Comparison of ENCODE assay signal across 8 cellular contexts in the genomic region with DNA sequence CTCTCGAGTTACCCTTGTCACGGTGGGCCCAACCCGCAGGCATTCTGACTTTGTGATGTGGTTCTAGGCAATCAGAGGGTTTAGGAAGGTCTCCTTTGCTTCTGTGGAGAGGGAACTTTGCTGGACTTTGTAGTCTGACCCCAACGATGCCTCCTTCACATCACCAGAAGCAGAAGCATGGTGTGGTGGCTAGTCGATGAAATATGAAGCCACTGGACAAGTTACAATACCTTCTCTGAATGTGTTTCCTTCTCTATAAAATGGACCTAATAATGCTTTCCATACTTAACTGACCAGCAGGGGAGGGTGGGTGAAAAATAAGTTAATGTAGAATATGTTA. TPM values are rescaled to one million over a fixed set of nuclear protein-coding genes. Genes with fewer than 3 reads are reported as not detected.
DNase-seq lines count a peak whose midpoint lies in the region; ATAC-seq, FAIRE-seq and TF ChIP-seq lines count a peak whose summit lies in the region.

No MANE protein-coding gene starts in this region.

- TF ChIP-seq EP300 in GM12878 (IDR thresholded peaks at IDR 0.05; ENCODE audit: borderline replicate concordance in 1 of 2, control insufficient read depth in 1 of 2, low read depth in 2 of 2, low read length in 2 of 2) (no peak), HepG2 (IDR thresholded peaks at IDR 0.05; ENCODE audit: low read depth in 2 of 2, low read length in 2 of 2) (no peak), HepG2 (CRISPR knock-in tag; IDR thresholded peaks at IDR 0.05; ENCODE audit: borderline replicate concordance) (no peak)

- ATAC-seq in GM12878 (peak; percentile 10; the same call in 2 of the 3 replicates), HepG2 (peak; percentile 29), thoracic aorta (ENCODE audit: insufficient number of reproducible peaks, low FRiP score, low read depth) (peak; percentile 27), GM18907 (IDR thresholded peaks at IDR 0.05; ENCODE audit: unreplicated experiment) (no peak)

- CTCF ChIA-PET in GM12878 (lab: Yijun Ruan, JAX), result interaction anchor here (1.0 to 1.7 kb wide), 3 partner anchors 8 to 304 kb away, joined by 3 to 4 read pairs (median 4); no protein-coding TSS in a partner anchor
- CTCF ChIA-PET in HepG2 (lab: Yijun Ruan, JAX; ENCODE audit: low intra/inter-chr PET ratio, low total read pairs), result interaction anchor here (1.7 kb wide), 1 partner anchor 308 kb away, joined by 10 read pairs; no protein-coding TSS in a partner anchor

- H3K9ac ChIP-seq in GM12878 (ENCODE audit: control insufficient read depth, insufficient read depth, low read length), result no peak overlapping the region
- H3K9ac ChIP-seq in HepG2 (ENCODE audit: insufficient read depth, low read depth, low read length), result peak overlapping the region; percentile 67

- H3K27ac ChIP-seq in GM12878 (ENCODE audit: control insufficient read depth, insufficient read depth), result no peak overlapping the region
- H3K27ac ChIP-seq in HepG2 (ENCODE audit: extremely low read length, insufficient read depth, low read length), result peak overlapping the region; percentile 30
- peak overlapping the region in 1 of 2 donors; percentile 34 for H3K27ac ChIP-seq in thoracic aorta

- POLR2A ChIA-PET in GM12878 (lab: Charles Lee) (no interaction called here), HepG2 (lab: Yijun Ruan, JAX) (no interaction called here)

- TF ChIP-seq POLR2A in GM12878 (IDR thresholded peaks at IDR 0.05; ENCODE audit: low read depth, low read length) (no peak), HepG2 (IDR thresholded peaks at IDR 0.05; ENCODE audit: insufficient read depth in 1 of 2, low read depth in 2 of 2, low read length in 2 of 2) (no peak)

- peak overlapping the region; percentile 94 for H3K27ac Mint-ChIP-seq in T-helper 1 cell treated with Interleukin-12 subunit alpha and Interleukin-12 subunit beta and Interleukin-4 antibody, amounts not matched to agents 30 μg/mL and 1 μg/mL, for 36 hours

- H3K4me1 ChIP-seq in GM12878 (ENCODE audit: control insufficient read depth, insufficient read depth, low read length), result no peaks in the 10 kb centered on the region
- H3K4me1 ChIP-seq in HepG2 (ENCODE audit: insufficient read depth, low read length), result peaks cover 13% of the 10 kb centered on the region
- H3K4me1 ChIP-seq in thoracic aorta (ENCODE audit: control insufficient read depth in 1 of 2, low read depth in 2 of 2), result peaks cover 3 to 12% of the 10 kb centered on the region in 2 donors

- no peak for TF ChIP-seq RAD21 in GM12878 (IDR thresholded peaks at IDR 0.05; ENCODE audit: insufficient read depth, low read depth, low read length)
- TF ChIP-seq RAD21 in HepG2 (CRISPR knock-in tag; IDR thresholded peaks at IDR 0.05), result no peak

- H3K4me1 Mint-ChIP-seq in T-helper 1 cell treated with Interleukin-12 subunit alpha and Interleukin-12 subunit beta and Interleukin-4 antibody, amounts not matched to agents 30 μg/mL and 1 μg/mL, for 36 hours (ENCODE audit: low read depth), result peaks cover 35% of the 10 kb centered on the region

- SMC1A ChIA-PET in GM12878 (lab: Charles Lee; ENCODE audit: uncharacterized antibody, unreplicated experiment), result interaction anchor here (0.6 kb wide), 1 partner anchor 386 kb away, joined by 3 read pairs; no protein-coding TSS in a partner anchor

- no peak overlapping the region for H3K4me2 ChIP-seq in GM12878 (ENCODE audit: control insufficient read depth, insufficient read depth)
- H3K4me2 ChIP-seq in HepG2 (ENCODE audit: low read depth, low read length), result peak overlapping the region; percentile 89

- H2AFZ ChIP-seq in GM12878 (ENCODE audit: control insufficient read depth, low read depth, low read length) (no peak overlapping the region), HepG2 (ENCODE audit: low read length) (peak overlapping the region; percentile 91)

- H3K4me3 Mint-ChIP-seq in T-helper 1 cell treated with Interleukin-12 subunit alpha and Interleukin-12 subunit beta and Interleukin-4 antibody, amounts not matched to agents 30 μg/mL and 1 μg/mL, for 36 hours, result peak overlapping the region; percentile 92

- no peaks in the 10 kb centered on the region; the same call in 2 of the 3 replicates for H3K9me3 ChIP-seq in GM12878 (replicated peaks; ENCODE audit: control insufficient read depth, insufficient read depth, low read length)
- H3K9me3 ChIP-seq in HepG2 (ENCODE audit: low read length), result no peaks in the 10 kb centered on the region
- H3K9me3 ChIP-seq in thoracic aorta, result no peaks in the 10 kb centered on the region

- in situ Hi-C loops in GM12878 (cut with MboI) (no loop called here), HepG2 (cut with HindIII; ENCODE audit: extremely low pct_ligation_motif_present, low pct_unique_long_range_greater_than_20kb) (loop anchor here (25.0 kb wide), 1 partner anchor 381 kb away; a partner anchor contains a TSS)

- WGBS in GM12878 (ENCODE audit: insufficient coverage, insufficient replicate concordance, low lambda C conversion rate, missing lambda C conversion rate), result 15% methylated on average over 5 of the region's 5 CpGs
- WGBS in HepG2 (ENCODE audit: low lambda C conversion rate), result 0% methylated on average over 5 of the region's 5 CpGs

- intact Hi-C loops in GM12878 (cut with micrococcal nuclease; ENCODE audit: unreplicated experiment), result no loop called here
- intact Hi-C loops in HepG2 (cut with micrococcal nuclease; ENCODE audit: unreplicated experiment), result no loop called here

- H3K27me3 Mint-ChIP-seq in T-helper 1 cell treated with Interleukin-12 subunit alpha and Interleukin-12 subunit beta and Interleukin-4 antibody, amounts not matched to agents 30 μg/mL and 1 μg/mL, for 36 hours (ENCODE audit: low read depth), result no peaks in the 10 kb centered on the region

- H4K20me1 ChIP-seq in GM12878 (ENCODE audit: control insufficient read depth, insufficient read depth) (no peaks in the 10 kb centered on the region), HepG2 (ENCODE audit: insufficient read depth, low read length) (no peaks in the 10 kb centered on the region)

- H3K79me2 ChIP-seq in GM12878 (ENCODE audit: control insufficient read depth, insufficient read depth, low read length) (no peaks in the 10 kb centered on the region), HepG2 (ENCODE audit: insufficient read depth, low read length) (no peaks in the 10 kb centered on the region)

- BruUV-seq in GM12878 (replicated peaks; lab: Mats Ljungman, UMichigan) (no TSS peak), HepG2 (replicated peaks; lab: Mats Ljungman, UMichigan) (no TSS peak)

- RAD21 ChIA-PET in GM12878 (lab: Charles Lee; ENCODE audit: unreplicated experiment), result interaction anchor here (1.2 kb wide), 1 partner anchor 308 kb away, joined by 3 read pairs; no protein-coding TSS in a partner anchor

- FAIRE-seq in GM12878 (lab: Jason Lieb, UNC), result no peak
- no peak for FAIRE-seq in HepG2 (lab: Jason Lieb, UNC)

- H3K9me3 Mint-ChIP-seq in T-helper 1 cell treated with Interleukin-12 subunit alpha and Interleukin-12 subunit beta and Interleukin-4 antibody, amounts not matched to agents 30 μg/mL and 1 μg/mL, for 36 hours, result peaks cover 31% of the 10 kb centered on the region

- H3K36me3 ChIP-seq in GM12878 (ENCODE audit: control insufficient read depth in 2 of 2, insufficient read depth in 2 of 2, low read length in 1 of 2), result no peaks in the 10 kb centered on the region
- no peaks in the 10 kb centered on the region for H3K36me3 ChIP-seq in HepG2 (replicated peaks in 1 of 2; ENCODE audit: control insufficient read depth in 1 of 2, insufficient read depth in 2 of 2, low read length in 2 of 2)
- no peaks in the 10 kb centered on the region for H3K36me3 ChIP-seq in thoracic aorta

- H3K27me3 ChIP-seq in GM12878 (replicated peaks in 1 of 2; ENCODE audit: control insufficient read depth in 2 of 2, insufficient read depth in 2 of 2, low read length in 1 of 2) (no peaks in the 10 kb centered on the region), HepG2 (ENCODE audit: control insufficient read depth in 1 of 2, insufficient read depth in 2 of 2, low read length in 2 of 2) (no peaks in the 10 kb centered on the region), thoracic aorta (replicated peaks; ENCODE audit: insufficient read depth) (no peaks in the 10 kb centered on the region)

- no peak for TF ChIP-seq CTCF in GM12878 (IDR thresholded peaks at IDR 0.05 in 2 of 3, conservative IDR thresholded peaks at IDR 0.05 in 1 of 3; ENCODE audit: control insufficient read depth in 2 of 3, extremely low read depth in 1 of 3, insufficient read depth in 1 of 3, low read depth in 3 of 3, low read length in 3 of 3)
- TF ChIP-seq CTCF in HepG2 (CRISPR knock-in tag; IDR thresholded peaks at IDR 0.05), result no peak
- no peak for TF ChIP-seq CTCF in thoracic aorta (IDR thresholded peaks at IDR 0.05)

- peaks cover 7% of the 10 kb centered on the region for H3K36me3 Mint-ChIP-seq in T-helper 1 cell treated with Interleukin-12 subunit alpha and Interleukin-12 subunit beta and Interleukin-4 antibody, amounts not matched to agents 30 μg/mL and 1 μg/mL, for 36 hours (ENCODE audit: low read depth)

- DNase-seq in T-helper 1 cell, result no peak
- DNase-seq in GM12878 (ENCODE audit: low read depth, low spot score), result no peak
- DNase-seq in HepG2 (ENCODE audit: low spot score), result no peak
- no peak for DNase-seq in thoracic aorta (ENCODE audit: low spot score)
- no peak for DNase-seq in middle frontal gyrus (ENCODE audit: extremely low spot score, low spot score)
- DNase-seq in NCI-H1048 (lab: John Stamatoyannopoulos, UW), result no peak

- H3K4me3 ChIP-seq in GM12878, result no peak overlapping the region
- H3K4me3 ChIP-seq in HepG2 (replicated peaks in 1 of 3; ENCODE audit: insufficient read depth in 1 of 3, low read depth in 2 of 3, low read length in 3 of 3), result peak overlapping the region; percentile 85 to 96 (median 92)
- peak overlapping the region; percentile 78 for H3K4me3 ChIP-seq in thoracic aorta

RNA-seq across cellular contexts. Expression of a gene that starts 0.6 kb away (rescaled TPM):
- 7.4 and 11.3 TPM in 2 replicates for total RNA-seq in GM12878 (2013; cell fraction: nucleolus; rRNA removed)
- total RNA-seq in GM12878 (2014; rRNA removed), result 0.11 TPM in 1 of 2 replicates, not detected in the other
- 0.05 and 0.27 TPM in 2 replicates for total RNA-seq in GM12878 (2014; rRNA removed; fragmentation: Illumina TruSeq; extraction: Trizol)
- 0.24 TPM in 1 of 2 replicates, not detected in the other for total RNA-seq in GM12878 (2021)
- polyA plus RNA-seq in GM12878 (2011; ENCODE audit: low read depth), result not detected
- 2.0 and 3.9 TPM in 2 replicates for polyA plus RNA-seq in GM12878 (2011; rRNA removed)
- polyA plus RNA-seq in GM12878 (2011; cell fraction: cytosol; rRNA removed), result 0.48 TPM in 2 replicates
- polyA plus RNA-seq in GM12878 (2011; cell fraction: nucleus; rRNA removed), result 3.3 and 5.0 TPM in 2 replicates
- polyA plus RNA-seq in GM12878 (2012), result 0.07 TPM in 1 of 2 replicates, not detected in the other
- 0.07 and 0.38 TPM in 2 replicates for polyA plus RNA-seq in GM12878 (2014; fragmentation: Illumina TruSeq; extraction: Trizol)
- under 1 TPM; 0.03 to 0.05 TPM for polyA plus RNA-seq in GM12878 (2014; fragmentation: Nextera tagmentation; extraction: Ambion mirVana)
- 0.14 TPM in 1 of 2 replicates, not detected in the other for polyA plus RNA-seq in GM12878 (2014; rRNA removed)
- under 1 TPM in 1 of 2 experiments, not detected in 1; 0.04 TPM for polyA plus RNA-seq in GM12878 (2016; fragmentation: Nextera tagmentation; extraction: Ambion mirVana)
- polyA minus RNA-seq in GM12878 (2011; rRNA and poly(A)+ RNA removed), result 0.77 and 1.2 TPM in 2 replicates
- polyA minus RNA-seq in GM12878 (2011; cell fraction: cytosol; rRNA and poly(A)+ RNA removed), result not detected in 2 replicates
- 3.4 TPM in 2 replicates for polyA minus RNA-seq in GM12878 (2011; cell fraction: nucleus; rRNA and poly(A)+ RNA removed)
- 2.3 and 2.4 TPM in 2 replicates for total RNA-seq in HepG2 (2016; rRNA removed; fragmentation: Illumina TruSeq; extraction: Trizol)
- total RNA-seq in HepG2 (2016; cell fraction: cytosol; rRNA removed; fragmentation: Illumina TruSeq; extraction: Trizol; ENCODE audit: low read depth), result 0.26 and 0.61 TPM in 2 replicates
- total RNA-seq in HepG2 (2016; cell fraction: insoluble cytoplasmic fraction; rRNA removed; fragmentation: Illumina TruSeq; extraction: Trizol), result 2.0 and 2.3 TPM in 2 replicates
- total RNA-seq in HepG2 (2016; cell fraction: membrane; rRNA removed; fragmentation: Illumina TruSeq; extraction: Trizol), result 0.68 and 1.0 TPM in 2 replicates
- total RNA-seq in HepG2 (2016; cell fraction: nucleus; rRNA removed; fragmentation: Illumina TruSeq; extraction: Trizol), result 5.9 and 7.1 TPM in 2 replicates
- 1.2 and 1.5 TPM in 2 replicates for polyA plus RNA-seq in HepG2 (2011; rRNA removed)
- polyA plus RNA-seq in HepG2 (2011; cell fraction: cytosol; rRNA removed), result 0.38 and 0.60 TPM in 2 replicates
- polyA plus RNA-seq in HepG2 (2011; cell fraction: nucleus; rRNA removed), result 2.7 and 3.1 TPM in 2 replicates
- 0.63 and 1.4 TPM in 2 replicates for polyA plus RNA-seq in HepG2 (2012)
- polyA plus RNA-seq in HepG2 (2016; cell fraction: cytosol; fragmentation: Illumina TruSeq; extraction: Trizol; ENCODE audit: low read depth), result 0.10 and 0.26 TPM in 2 replicates
- 1.6 and 1.8 TPM in 2 replicates for polyA plus RNA-seq in HepG2 (2016; cell fraction: insoluble cytoplasmic fraction; fragmentation: Illumina TruSeq; extraction: Trizol; ENCODE audit: low read depth)
- 0.18 and 0.49 TPM in 2 replicates for polyA plus RNA-seq in HepG2 (2016; cell fraction: membrane; fragmentation: Illumina TruSeq; extraction: Trizol; ENCODE audit: low read depth)
- 4.1 and 6.5 TPM in 2 replicates for polyA plus RNA-seq in HepG2 (2016; cell fraction: nucleus; fragmentation: Illumina TruSeq; extraction: Trizol; ENCODE audit: insufficient read depth, low read depth)
- 0.87 and 1.2 TPM in 2 replicates for polyA minus RNA-seq in HepG2 (2011; rRNA and poly(A)+ RNA removed; ENCODE audit: low replicate concordance)
- polyA minus RNA-seq in HepG2 (2011; cell fraction: cytosol; rRNA and poly(A)+ RNA removed), result 1.5 and 2.0 TPM in 2 replicates
- 7.7 and 8.6 TPM in 2 replicates for polyA minus RNA-seq in HepG2 (2011; cell fraction: nucleus; rRNA and poly(A)+ RNA removed)
- 10 to 100 TPM in 1 of 2 donors, 1 to 10 TPM in 1; 1.9 to 16.2 TPM for total RNA-seq in thoracic aorta
